In the genomic region with DNA sequence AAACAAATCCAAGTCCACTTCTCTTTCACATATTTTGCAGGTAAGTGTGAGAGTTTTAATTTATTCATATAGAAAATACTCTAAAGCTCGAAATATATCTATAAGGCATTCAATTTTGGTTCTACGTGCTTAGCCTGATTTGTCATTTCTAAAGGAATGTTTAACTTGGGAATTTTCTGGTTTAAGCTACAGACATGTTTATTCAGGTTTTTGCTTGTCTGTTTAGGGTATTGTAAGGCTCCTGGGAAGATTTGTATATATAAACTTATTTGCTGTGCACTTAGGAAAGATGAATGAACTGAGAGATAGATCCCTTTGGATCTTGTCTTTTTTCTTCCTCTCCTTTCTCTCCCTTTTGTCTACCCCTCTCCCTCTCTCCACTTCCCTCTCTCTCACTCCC, we compare ENCODE assay signal across 21 cellular contexts.
"Had no signal": no experiment of that assay in that cellular context is flagged by ENCODE, and none has a peak within 500 bp of the region (broad histone marks: within the 10 kb centered on the region; RNA-seq: fewer than 3 reads in every experiment).

No MANE protein-coding gene starts in this region.

- H3K27ac ChIP-seq: colonic mucosa, left ventricle myocardium inferior, lower lobe of right lung, ovary, right atrium auricular region, sigmoid colon, skin epidermis, stomach, thoracic aorta, transverse colon had no signal

- H3K9me3 ChIP-seq: colonic mucosa, lower lobe of right lung, ovary, transverse colon had no signal

- H3K4me3 Mint-ChIP-seq: immature natural killer cell, naive B cell, nephron had no signal

- H3K27ac Mint-ChIP-seq: immature natural killer cell, naive B cell, nephron had no signal

- H3K36me3 Mint-ChIP-seq: immature natural killer cell, naive B cell had no signal

- H3K4me3 ChIP-seq: colonic mucosa, left ventricle myocardium inferior, lower lobe of right lung, ovary, right atrium auricular region, sigmoid colon, skin epidermis, stomach, thoracic aorta, transverse colon had no signal

- DNase-seq: cerebellar nuclear complex; colonic mucosa; dermis blood vessel endothelial cell; immature natural killer cell; kidney; left cardiac atrium; left ventricle myocardium inferior; lower lobe of right lung; mesendoderm; naive B cell; ovary; sigmoid colon; stimulated activated CD4-positive, alpha-beta T cell treated with anti-CD3 and anti-CD28 coated beads, Interleukin-12 subunit alpha, Interleukin-12 subunit beta, amount 100 ng/mL, for 4 hours; stimulated activated naive CD4-positive, alpha-beta T cell; stomach; substantia nigra; transverse colon had no signal

- H3K27me3 Mint-ChIP-seq: naive B cell had no signal

- ATAC-seq: left cardiac atrium, lower lobe of right lung had no signal

- H3K27me3 ChIP-seq: colonic mucosa, ovary, right atrium auricular region, sigmoid colon, stomach, transverse colon had no signal

- H3K4me1 Mint-ChIP-seq: immature natural killer cell, naive B cell, nephron had no signal

- H3K4me1 ChIP-seq: colonic mucosa, left ventricle myocardium inferior, lower lobe of right lung, right atrium auricular region, sigmoid colon, stomach, transverse colon had no signal

- H3K36me3 ChIP-seq: colonic mucosa, left ventricle myocardium inferior, lower lobe of right lung, ovary, right atrium auricular region, sigmoid colon, stomach, thoracic aorta, transverse colon had no signal
